In genomic region chr2:161796192-161796591, GRCh38 we compare ENCODE assay signal across 13 cellular contexts.
DNase-seq lines count a peak whose midpoint lies in the region; ATAC-seq lines count a peak whose summit lies in the region.
"Had no signal": no experiment of that assay in that cellular context is flagged by ENCODE, and none has a peak within 500 bp of the region (broad histone marks: within the 10 kb centered on the region; RNA-seq: fewer than 3 reads in every experiment).

No MANE protein-coding gene starts in this region.

- DNase-seq in ACHN (peak; percentile 2), HCEC 1CT (peak; percentile 10), SK-MEL-5 (ENCODE audit: low read depth, low spot score) (peak; percentile 18), kidney tubule cell (ENCODE audit: low spot score) (peak; percentile 8), NCI-H1694 (lab: John Stamatoyannopoulos, UW) (no peak), NCI-H1930 (lab: John Stamatoyannopoulos, UW) (no peak)
- no peak for DNase-seq in activated naive CD4-positive, alpha-beta T cell treated with Interleukin-2 at 50 U/mL for 16 hours
- DNase-seq: activated CD4-positive, alpha-beta T cell treated with anti-CD3 and anti-CD28 coated beads for 4 hours; activated gamma-delta T cell treated with Interleukin-2 at 50 U/mL for 16 hours; IMR-90 had no signal

- in situ Hi-C loops in ACHN (cut with HindIII; ENCODE audit: low pct_ligation_motif_present, low pct_unique_long_range_greater_than_20kb, low sequenced_read_pairs) (no loop called here), SK-MEL-5 (cut with HindIII; ENCODE audit: low pct_unique_long_range_greater_than_20kb, low sequenced_read_pairs) (no loop called here)

- ATAC-seq in HG02763 (IDR thresholded peaks at IDR 0.05; ENCODE audit: unreplicated experiment), result no peak
- ATAC-seq: heart left ventricle, psoas muscle had no signal

Comparison
In these comparisons a context has a peak if more than half of its experiments do, and no peak if none do; other contexts are left out.
1. DNase-seq: peak in ACHN (single experiment), HCEC 1CT (single experiment), SK-MEL-5 (single experiment) and kidney tubule cell (single experiment); none in activated naive CD4-positive, alpha-beta T cell treated with Interleukin-2 at 50 U/mL for 16 hours (single experiment), NCI-H1694 (single experiment) and NCI-H1930 (0 of 2).